8 cellular contexts compared by ENCODE assay signal in the genomic region with DNA sequence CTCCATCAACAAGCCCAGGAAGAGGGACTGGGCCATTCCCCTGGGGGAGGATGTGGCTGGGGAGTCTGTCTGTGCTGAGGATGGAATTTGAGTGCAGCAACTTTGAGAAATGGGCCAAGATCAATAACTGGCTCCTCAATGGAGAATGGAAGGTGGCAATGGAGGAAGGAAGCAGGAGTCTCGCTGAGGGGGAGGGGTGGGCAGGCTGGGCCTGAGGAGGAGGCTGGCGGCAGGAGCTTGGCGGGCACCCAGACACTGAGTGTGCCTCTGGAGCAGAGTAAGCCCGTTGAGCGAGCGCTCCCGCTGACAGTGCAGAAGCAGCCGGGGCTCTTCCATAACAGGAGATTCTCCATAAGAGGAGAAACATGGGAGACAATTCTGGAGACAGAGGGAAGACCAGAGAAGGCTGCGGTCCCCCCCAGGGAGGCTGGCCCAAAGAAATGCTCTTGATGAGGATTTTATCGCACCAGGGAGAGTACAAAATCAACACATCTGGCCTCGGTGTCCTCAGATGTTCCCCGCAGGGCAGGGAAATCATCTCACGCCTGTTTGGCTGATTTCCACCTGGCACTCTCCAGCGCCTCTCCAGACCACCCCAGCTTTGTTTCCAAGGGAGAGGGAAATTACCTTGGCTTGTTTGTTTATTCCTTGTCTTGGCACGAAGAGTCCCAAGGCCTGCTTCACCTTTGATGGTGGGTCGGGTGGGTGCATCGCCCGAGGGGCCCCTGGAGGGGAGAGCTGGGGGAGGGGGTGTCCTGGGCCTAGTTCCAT.
DNase-seq lines count a peak whose midpoint lies in the region; ATAC-seq and TF ChIP-seq lines count a peak whose summit lies in the region.

No MANE protein-coding gene starts in this region.

- H3K4me3 ChIP-seq in HUES6 (ENCODE audit: low read depth, low read length), result peak overlapping the region; percentile 10; the same call in 1 of the 2 replicates

- DNase-seq in hippocampal formation (lab: John Stamatoyannopoulos, UW) (peak; percentile 60 to 62), superior temporal gyrus (ENCODE audit: extremely low spot score) (peak; percentile 62), HUDEP-2 (lab: John Stamatoyannopoulos, UW; ENCODE audit: unreplicated experiment in 76 of 76) (no peak)
- DNase-seq in activated CD4-positive, CD25-positive, alpha-beta regulatory T cell treated with anti-CD3 and anti-CD28 coated beads, Interleukin-2, amount 50 U/mL, for 72 hours, result no peak

- no peaks in the 10 kb centered on the region for H3K9me3 ChIP-seq in HUES6 (ENCODE audit: control insufficient read depth, insufficient read depth, low read depth, low read length)

- peak overlapping the region; percentile 40 for H3K9ac ChIP-seq in HUES6 (ENCODE audit: low read length)

- peaks cover 3% of the 10 kb centered on the region for H3K36me3 ChIP-seq in HUES6 (ENCODE audit: control insufficient read depth, insufficient read depth, low read length)

- no peak for TF ChIP-seq CTCF in VCaP (conservative IDR thresholded peaks at IDR 0.05)

- peaks cover 31% of the 10 kb centered on the region for H3K4me1 ChIP-seq in HUES6 (ENCODE audit: control insufficient read depth, insufficient read depth, low read length)

- no peak overlapping the region for H3K27ac ChIP-seq in HUES6 (ENCODE audit: low read depth, low read length)
- peak overlapping the region; percentile 84 for H3K27ac ChIP-seq in VCaP

- no peak for ATAC-seq in activated CD4-positive, CD25-positive, alpha-beta regulatory T cell treated with anti-CD3 and anti-CD28 coated beads, Interleukin-2, amount 50 U/mL, for 24 hours
- ATAC-seq in GM18867 (IDR thresholded peaks at IDR 0.05; ENCODE audit: unreplicated experiment), result no peak

- no peaks in the 10 kb centered on the region for H3K27me3 ChIP-seq in HUES6 (ENCODE audit: control insufficient read depth, insufficient read depth, low read length)

Comparison
In these comparisons a context has a peak if more than half of its experiments do, and no peak if none do; other contexts are left out.
1. DNase-seq: peak in hippocampal formation (2 of 2) and superior temporal gyrus (single experiment); none in activated CD4-positive, CD25-positive, alpha-beta regulatory T cell treated with anti-CD3 and anti-CD28 coated beads, Interleukin-2, amount 50 U/mL, for 72 hours (single experiment) and HUDEP-2 (0 of 76).